Comparison of ENCODE assay signal across 9 cellular contexts in genomic region chr1:91805343-91805801, GRCh38.
DNase-seq lines count a peak whose midpoint lies in the region; ATAC-seq and TF ChIP-seq lines count a peak whose summit lies in the region.
"Had no signal": no experiment of that assay in that cellular context is flagged by ENCODE, and none has a peak within 500 bp of the region (broad histone marks: within the 10 kb centered on the region; RNA-seq: fewer than 3 reads in every experiment).

No MANE protein-coding gene starts in this region.

- DNase-seq in T-helper 2 cell (peak in 3 of 5 experiments; percentile 20 to 67 (median 24)), spleen (no peak), testis (no peak), putamen (ENCODE audit: low spot score) (no peak), GF-D8 (lab: John Stamatoyannopoulos, UW) (no peak)
- DNase-seq in effector memory CD8-positive, alpha-beta T cell: peak; percentile 18 to 33 (median 20)
- DNase-seq: left lung had no signal

- CTCF ChIA-PET in HEK293 (lab: Yijun Ruan, JAX): interaction anchor here (1.2 kb wide), 1 partner anchor 66 kb away, joined by 3 read pairs; no protein-coding TSS in a partner anchor

- peak overlapping the region; percentile 92 to 98 for H3K27ac Mint-ChIP-seq in effector memory CD8-positive, alpha-beta T cell

- H3K27me3 Mint-ChIP-seq in effector memory CD8-positive, alpha-beta T cell: no peaks in the 10 kb centered on the region

- TF ChIP-seq POLR2A in spleen (IDR thresholded peaks at IDR 0.05) (no peak), testis (IDR thresholded peaks at IDR 0.05) (no peak)

- H3K4me3 Mint-ChIP-seq in effector memory CD8-positive, alpha-beta T cell: peak overlapping the region; percentile 69 to 81

- H3K27me3 ChIP-seq in spleen (replicated peaks in 1 of 7) (no peaks in the 10 kb centered on the region), testis (no peaks in the 10 kb centered on the region)
- H3K27me3 ChIP-seq: left lung, right atrium auricular region had no signal

- no peak for ATAC-seq in effector memory CD8-positive, alpha-beta T cell (replicated peaks)

- no peaks in the 10 kb centered on the region for H3K9me3 Mint-ChIP-seq in effector memory CD8-positive, alpha-beta T cell

- H3K36me3 ChIP-seq in HEK293 (ENCODE audit: control insufficient read depth in 2 of 2, insufficient read depth in 1 of 2, low read length in 2 of 2) (no peaks in the 10 kb centered on the region), spleen (no peaks in the 10 kb centered on the region), testis (ENCODE audit: low read depth, missing control alignments) (no peaks in the 10 kb centered on the region)
- H3K36me3 ChIP-seq: left lung, right atrium auricular region had no signal

- H3K9me3 ChIP-seq in HEK293 (ENCODE audit: control insufficient read depth, insufficient read depth, low read depth, low read length) (no peaks in the 10 kb centered on the region), spleen (no peaks in the 10 kb centered on the region), testis (no peaks in the 10 kb centered on the region)
- H3K9me3 ChIP-seq: left lung, right atrium auricular region had no signal

- POLR2A ChIA-PET in HEK293 (lab: Yijun Ruan, JAX): no interaction called here

- TF ChIP-seq CTCF in HEK293 (tag by site-specific recombination; IDR thresholded peaks at IDR 0.05): peak; percentile 11; the same call in 1 of the 2 replicates
- TF ChIP-seq CTCF in spleen (IDR thresholded peaks at IDR 0.05 in 8 of 11, conservative IDR thresholded peaks at IDR 0.05 in 3 of 11): peak in 1 of 11 experiments; percentile 16
- no peak for TF ChIP-seq CTCF in testis (IDR thresholded peaks at IDR 0.05)

- H3K4me1 ChIP-seq in HEK293 (ENCODE audit: control insufficient read depth, insufficient read depth, low read length) (peaks cover 11% of the 10 kb centered on the region; the same call in 1 of the 2 replicates), spleen (peaks cover 23 to 93% (median 73%) of the 10 kb centered on the region in 6 donors), testis (peaks cover 49% of the 10 kb centered on the region)

- H3K27ac ChIP-seq in HEK293 (ENCODE audit: extremely low read depth, low read depth, low read length) (no peak overlapping the region; the same call in 1 of the 2 replicates), spleen (peak overlapping the region; percentile 64 to 86 (median 76)), testis (peak overlapping the region in 1 of 2 donors; percentile 11)

- H3K4me1 Mint-ChIP-seq in effector memory CD8-positive, alpha-beta T cell (ENCODE audit: low read depth in 2 of 2): peaks cover 48 to 58% of the 10 kb centered on the region in 2 donors

- H3K4me3 ChIP-seq in HEK293 (ENCODE audit: low read depth, low read length) (no peak overlapping the region), spleen (no peak overlapping the region), testis (no peak overlapping the region)
- H3K4me3 ChIP-seq: left lung, right atrium auricular region had no signal

- H3K36me3 Mint-ChIP-seq in effector memory CD8-positive, alpha-beta T cell (ENCODE audit: insufficient read depth): peaks cover 22% of the 10 kb centered on the region

- intact Hi-C loops in spleen (cut with DNase I; ENCODE audit: low total_unique reads): no loop called here
- intact Hi-C loops in testis (cut with DNase I; ENCODE audit: low total_unique reads): no loop called here

- WGBS in spleen, 5 donors: 72 to 77% (median 76%) methylated on average over 6 to 8 of the region's 8 CpGs
- 63 to 72% methylated on average over 8 of the region's 8 CpGs for WGBS in testis, 2 donors

TF ChIP-seq in HEK293, 187 proteins besides CTCF, POLR2A, EP300 and RAD21 (continues in another document):
- no peak for TF ChIP-seq ZNF366 (tag by site-specific recombination; conservative IDR thresholded peaks at IDR 0.05)
- TF ChIP-seq ZNF792 (tag by site-specific recombination; IDR thresholded peaks at IDR 0.05): no peak
- TF ChIP-seq ZNF629 (tag by site-specific recombination; IDR thresholded peaks at IDR 0.05): no peak
- peak; percentile 55 for TF ChIP-seq GLIS2 (tag by site-specific recombination; IDR thresholded peaks at IDR 0.05)
- TF ChIP-seq ZNF585B (tag by site-specific recombination; IDR thresholded peaks at IDR 0.05): no peak
- no peak for TF ChIP-seq ZNF19 (tag by site-specific recombination; IDR thresholded peaks at IDR 0.05; ENCODE audit: low read depth)
- no peak for TF ChIP-seq ZFHX2 (tag by site-specific recombination; conservative IDR thresholded peaks at IDR 0.05)
- TF ChIP-seq ZNF341 (tag by site-specific recombination; IDR thresholded peaks at IDR 0.05; ENCODE audit: low read depth): peak; percentile 44
- TF ChIP-seq ZNF561 (tag by site-specific recombination; IDR thresholded peaks at IDR 0.05; ENCODE audit: borderline replicate concordance): no peak
- TF ChIP-seq ZNF155 (tag by site-specific recombination; IDR thresholded peaks at IDR 0.05): no peak
- no peak for TF ChIP-seq PRDM1 (tag by site-specific recombination; IDR thresholded peaks at IDR 0.05)
- TF ChIP-seq ZNF16 (tag by site-specific recombination; IDR thresholded peaks at IDR 0.05; ENCODE audit: low read depth): no peak
- no peak for TF ChIP-seq ZNF513 (tag by site-specific recombination; IDR thresholded peaks at IDR 0.05)
- TF ChIP-seq ZNF785 (tag by site-specific recombination; IDR thresholded peaks at IDR 0.05): no peak
- no peak for TF ChIP-seq ZBTB48 (tag by site-specific recombination; IDR thresholded peaks at IDR 0.05)
- TF ChIP-seq ZNF23 (tag by site-specific recombination; IDR thresholded peaks at IDR 0.05; ENCODE audit: borderline replicate concordance): no peak
- TF ChIP-seq ZSCAN23 (tag by site-specific recombination; IDR thresholded peaks at IDR 0.05): no peak
- no peak for TF ChIP-seq ZFP69B (tag by site-specific recombination; IDR thresholded peaks at IDR 0.05)
- TF ChIP-seq WT1 (tag by site-specific recombination; IDR thresholded peaks at IDR 0.05): no peak
- TF ChIP-seq, protein P1, sequence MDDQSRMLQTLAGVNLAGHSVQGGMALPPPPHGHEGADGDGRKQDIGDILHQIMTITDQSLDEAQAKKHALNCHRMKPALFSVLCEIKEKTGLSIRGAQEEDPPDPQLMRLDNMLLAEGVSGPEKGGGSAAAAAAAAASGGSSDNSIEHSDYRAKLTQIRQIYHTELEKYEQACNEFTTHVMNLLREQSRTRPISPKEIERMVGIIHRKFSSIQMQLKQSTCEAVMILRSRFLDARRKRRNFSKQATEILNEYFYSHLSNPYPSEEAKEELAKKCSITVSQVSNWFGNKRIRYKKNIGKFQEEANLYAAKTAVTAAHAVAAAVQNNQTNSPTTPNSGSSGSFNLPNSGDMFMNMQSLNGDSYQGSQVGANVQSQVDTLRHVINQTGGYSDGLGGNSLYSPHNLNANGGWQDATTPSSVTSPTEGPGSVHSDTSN (CRISPR knock-in tag; IDR thresholded peaks at IDR 0.05): no peak
- peak; percentile 55 for TF ChIP-seq GLIS1 (tag by site-specific recombination; IDR thresholded peaks at IDR 0.05)
- TF ChIP-seq GLI4 (tag by site-specific recombination; IDR thresholded peaks at IDR 0.05): no peak
- TF ChIP-seq SP3 (tag by site-specific recombination; IDR thresholded peaks at IDR 0.05): no peak
- no peak for TF ChIP-seq ZBTB26 (tag by site-specific recombination; optimal IDR thresholded peaks at IDR 0.05)
- no peak for TF ChIP-seq MEIS1 (CRISPR knock-in tag; IDR thresholded peaks at IDR 0.05; ENCODE audit: borderline replicate concordance)
- TF ChIP-seq ZNF169 (tag by site-specific recombination; IDR thresholded peaks at IDR 0.05): no peak
- TF ChIP-seq, protein P2, sequence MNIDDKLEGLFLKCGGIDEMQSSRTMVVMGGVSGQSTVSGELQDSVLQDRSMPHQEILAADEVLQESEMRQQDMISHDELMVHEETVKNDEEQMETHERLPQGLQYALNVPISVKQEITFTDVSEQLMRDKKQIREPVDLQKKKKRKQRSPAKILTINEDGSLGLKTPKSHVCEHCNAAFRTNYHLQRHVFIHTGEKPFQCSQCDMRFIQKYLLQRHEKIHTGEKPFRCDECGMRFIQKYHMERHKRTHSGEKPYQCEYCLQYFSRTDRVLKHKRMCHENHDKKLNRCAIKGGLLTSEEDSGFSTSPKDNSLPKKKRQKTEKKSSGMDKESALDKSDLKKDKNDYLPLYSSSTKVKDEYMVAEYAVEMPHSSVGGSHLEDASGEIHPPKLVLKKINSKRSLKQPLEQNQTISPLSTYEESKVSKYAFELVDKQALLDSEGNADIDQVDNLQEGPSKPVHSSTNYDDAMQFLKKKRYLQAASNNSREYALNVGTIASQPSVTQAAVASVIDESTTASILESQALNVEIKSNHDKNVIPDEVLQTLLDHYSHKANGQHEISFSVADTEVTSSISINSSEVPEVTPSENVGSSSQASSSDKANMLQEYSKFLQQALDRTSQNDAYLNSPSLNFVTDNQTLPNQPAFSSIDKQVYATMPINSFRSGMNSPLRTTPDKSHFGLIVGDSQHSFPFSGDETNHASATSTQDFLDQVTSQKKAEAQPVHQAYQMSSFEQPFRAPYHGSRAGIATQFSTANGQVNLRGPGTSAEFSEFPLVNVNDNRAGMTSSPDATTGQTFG (tag by site-specific recombination; IDR thresholded peaks at IDR 0.05; ENCODE audit: borderline replicate concordance): no peak

Comparison
In these comparisons a context has a peak if more than half of its experiments do, and no peak if none do; other contexts are left out.
1. DNase-seq: peak in T-helper 2 cell (3 of 5) and effector memory CD8-positive, alpha-beta T cell (3 of 3); none in spleen (single experiment), testis (single experiment), putamen (single experiment) and GF-D8 (single experiment).